In the genomic region with DNA sequence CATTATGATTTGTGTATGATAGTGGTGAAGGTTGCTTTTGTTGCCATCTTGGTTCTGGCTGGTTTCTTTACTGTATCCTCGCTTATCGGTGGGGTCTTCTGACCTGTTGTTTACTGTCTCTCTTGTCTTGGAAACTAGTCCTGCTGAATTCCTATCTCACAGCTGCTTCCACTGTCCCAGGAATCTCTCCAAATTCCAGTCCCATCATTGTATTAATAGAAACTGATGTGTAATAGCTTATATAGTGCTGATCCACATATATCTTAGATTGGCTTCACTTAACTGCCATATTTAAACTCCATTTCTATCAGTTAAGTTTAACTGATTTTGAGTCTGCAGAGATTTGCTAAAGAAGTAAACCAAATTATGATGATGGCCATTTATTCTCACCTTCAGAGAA, we compare ENCODE assay signal across 17 cellular contexts. TPM values are rescaled to one million over a fixed set of nuclear protein-coding genes. Genes with fewer than 3 reads are reported as not detected.
DNase-seq lines count a peak whose midpoint lies in the region; TF ChIP-seq lines count a peak whose summit lies in the region.
"Had no signal": no experiment of that assay in that cellular context is flagged by ENCODE, and none has a peak within 500 bp of the region (broad histone marks: within the 10 kb centered on the region; RNA-seq: fewer than 3 reads in every experiment).

No MANE protein-coding gene starts in this region.

- H3K4me1 ChIP-seq in ascending aorta (peaks cover 8 to 44% of the 10 kb centered on the region in 2 donors), skeletal muscle tissue (ENCODE audit: control insufficient read depth in 3 of 3, insufficient read depth in 3 of 3, low read length in 3 of 3) (peaks cover 8 to 14% (median 10%) of the 10 kb centered on the region in 3 donors)

- no peak for TF ChIP-seq CTCF in ascending aorta (IDR thresholded peaks at IDR 0.05)
- no peak for TF ChIP-seq CTCF in mesothelial cell of epicardium (IDR thresholded peaks at IDR 0.05; ENCODE audit: unreplicated experiment)

- H3K4me3 Mint-ChIP-seq in mesothelial cell of epicardium = no peak overlapping the region
- H3K4me3 Mint-ChIP-seq: HFFc6 had no signal

- peaks cover 36% of the 10 kb centered on the region for H3K36me3 Mint-ChIP-seq in mesothelial cell of epicardium

- H3K4me3 ChIP-seq in ascending aorta = no peak overlapping the region
- no peak overlapping the region for H3K4me3 ChIP-seq in skeletal muscle tissue (ENCODE audit: low read length in 3 of 3)

- H3K27ac ChIP-seq in ascending aorta (peak overlapping the region; percentile 53 to 54), skeletal muscle tissue (ENCODE audit: low read depth, low read length) (peak overlapping the region; percentile 28)
- H3K27ac ChIP-seq: KMS-11 had no signal

- H3K27me3 Mint-ChIP-seq in mesothelial cell of epicardium (ENCODE audit: low read depth) = no peaks in the 10 kb centered on the region

- H3K9me3 ChIP-seq in ascending aorta (no peaks in the 10 kb centered on the region), skeletal muscle tissue (ENCODE audit: control insufficient read depth in 3 of 3, low read length in 3 of 3) (no peaks in the 10 kb centered on the region)

- H3K27me3 ChIP-seq in ascending aorta = no peaks in the 10 kb centered on the region
- no peaks in the 10 kb centered on the region for H3K27me3 ChIP-seq in skeletal muscle tissue (ENCODE audit: control insufficient read depth in 3 of 3, insufficient read depth in 3 of 3, low read length in 3 of 3)

- intact Hi-C loops in ascending aorta (cut with DNase I) = loop anchor here (5.0 kb wide), 1 partner anchor 58 kb away; no protein-coding TSS in a partner anchor

- H3K4me1 Mint-ChIP-seq in mesothelial cell of epicardium = peaks cover 10% of the 10 kb centered on the region

- H3K9ac ChIP-seq in skeletal muscle tissue (ENCODE audit: low read depth in 1 of 3, low read length in 3 of 3) = no peak overlapping the region
- H3K9ac ChIP-seq: KMS-11 had no signal

- peaks cover 13% of the 10 kb centered on the region for H3K9me3 Mint-ChIP-seq in mesothelial cell of epicardium
- H3K9me3 Mint-ChIP-seq: HFFc6 had no signal

- H3K27ac Mint-ChIP-seq in mesothelial cell of epicardium = peak overlapping the region; percentile 39

- DNase-seq in EH (ENCODE audit: low read depth) = peak; percentile 36
- DNase-seq in ascending aorta (ENCODE audit: low spot score in 2 of 2) = no peak
- DNase-seq in mesothelial cell of epicardium (ENCODE audit: low spot score in 2 of 2, unreplicated experiment in 2 of 2) = no peak
- no peak for DNase-seq in NOMO-1 (lab: John Stamatoyannopoulos, UW; ENCODE audit: unreplicated experiment in 2 of 2)
- no peak for DNase-seq in epidermal melanocyte (ENCODE audit: insufficient read length, low spot score)
- DNase-seq in stimulated activated CD4-positive, alpha-beta T cell treated with anti-CD3 and anti-CD28 coated beads, Interleukin-4, amount 100 ng/mL, for 24 hours = no peak
- DNase-seq: AML-193, DMS 273 treated with DMSO at 0.1 percent for 48 hours, DND-41, H7, NCI-H1417, NCI-H187, NCI-H345, NCI-H524 treated with DMSO at 0.1 percent for 48 hours had no signal

- H3K36me3 ChIP-seq in ascending aorta = no peaks in the 10 kb centered on the region
- H3K36me3 ChIP-seq in skeletal muscle tissue (ENCODE audit: control insufficient read depth in 3 of 3, insufficient read depth in 3 of 3, low read length in 3 of 3) = peaks cover 2% of the 10 kb centered on the region in 3 donors

RNA-seq across cellular contexts. Expression of a gene that starts 5.9 kb away (rescaled TPM):
- total RNA-seq in ascending aorta (17.0 TPM), mesothelial cell of epicardium (25.7 to 28.8 TPM (median 26.1 TPM) in 3 replicates), skeletal muscle tissue (5.7 TPM)

RNA-seq across cellular contexts. Expression of a gene that starts 6.0 kb away (rescaled TPM):
- 9.3 TPM for total RNA-seq in ascending aorta
- total RNA-seq in mesothelial cell of epicardium = 9.8 to 10.4 TPM (median 9.8 TPM) in 3 replicates
- 6.8 TPM for total RNA-seq in skeletal muscle tissue
